ENCODE assay signal across 8 cellular contexts in genomic region chr1:40096977-40097782, GRCh38. TPM values are rescaled to one million over a fixed set of nuclear protein-coding genes. Genes with fewer than 3 reads are reported as not detected.
DNase-seq lines count a peak whose midpoint lies in the region; TF ChIP-seq lines count a peak whose summit lies in the region.

PPT1 (minus strand) TSS chr1:40097252; CDS start chr1:40097238, 14 bp downstream.

- H3K27ac Mint-ChIP-seq in H9: peak within 1 kb of the TSS; percentile 78 to 95 (median 79); a peak in 5 of 7 replicates
- H3K27ac Mint-ChIP-seq in T-helper 1 cell treated with Interleukin-12 subunit alpha and Interleukin-12 subunit beta and Interleukin-4 antibody, amounts not matched to agents 30 μg/mL and 1 μg/mL, for 36 hours: peak within 1 kb of the TSS; percentile 90

- peaks cover 6% of the 10 kb centered on the region; the same call in 1 of the 2 replicates for H3K79me2 ChIP-seq in H9 (ENCODE audit: insufficient read depth, low read length)

- H4K20me1 ChIP-seq in H9 (ENCODE audit: control insufficient read depth, insufficient read depth, insufficient read length): no peaks in the 10 kb centered on the region

- no CpG with 5 or more reads among the region's 51 CpGs for WGBS in H9 (ENCODE audit: extremely low coverage, insufficient read length, low lambda C conversion rate)
- WGBS in prostate gland: 0% methylated on average over 51 of the region's 51 CpGs

- H3K14ac ChIP-seq in H9 (ENCODE audit: insufficient read depth, low read length): peak within 1 kb of the TSS; percentile 83

- H3K4me3 ChIP-seq in left ventricle myocardium inferior: peak within 1 kb of the TSS; percentile 80
- H3K4me3 ChIP-seq in prostate gland: peak within 1 kb of the TSS; percentile 65 to 70

- H3K27ac ChIP-seq in H9 (ENCODE audit: insufficient read length, low read depth, low read length) (no peak within 1 kb of the TSS), left ventricle myocardium inferior (replicated peaks) (peak within 1 kb of the TSS; percentile 67), prostate gland (peak within 1 kb of the TSS; percentile 55 to 56)

- H3K18ac ChIP-seq in H9 (ENCODE audit: insufficient read length, low read depth, low read length): peak within 1 kb of the TSS; percentile 47

- H3K9me3 Mint-ChIP-seq in H9: no peaks in the 10 kb centered on the region; a peak in 2 of 5 replicates
- H3K9me3 Mint-ChIP-seq in T-helper 1 cell treated with Interleukin-12 subunit alpha and Interleukin-12 subunit beta and Interleukin-4 antibody, amounts not matched to agents 30 μg/mL and 1 μg/mL, for 36 hours: peaks cover under 1% of the 10 kb centered on the region

- no peak within 1 kb of the TSS for H4K91ac ChIP-seq in H9 (ENCODE audit: insufficient read length, low read depth, low read length)

- H3K36me3 ChIP-seq in left ventricle myocardium inferior (no peaks in the 10 kb centered on the region), prostate gland (no peaks in the 10 kb centered on the region)

- H3K4me1 ChIP-seq in H9 (ENCODE audit: insufficient read depth, low read length): peaks cover 2% of the 10 kb centered on the region; the same call in 1 of the 2 replicates
- H3K4me1 ChIP-seq in left ventricle myocardium inferior: peaks cover 22% of the 10 kb centered on the region
- H3K4me1 ChIP-seq in prostate gland (replicated peaks): no peaks in the 10 kb centered on the region

- TF ChIP-seq CTCF in H9 (conservative IDR thresholded peaks at IDR 0.05) (peak; percentile 23; the same call in 2 of the 3 replicates), left ventricle myocardium inferior (IDR thresholded peaks at IDR 0.05; ENCODE audit: borderline replicate concordance) (peak; percentile 22), prostate gland (IDR thresholded peaks at IDR 0.05) (peak in 1 of 4 experiments; percentile 27)

- H3K23ac ChIP-seq in H9 (ENCODE audit: insufficient read length, low read depth, low read length): no peak within 1 kb of the TSS

- no peak within 1 kb of the TSS for H2BK5ac ChIP-seq in H9 (ENCODE audit: insufficient read length, low read length)

- H3K56ac ChIP-seq in H9 (ENCODE audit: insufficient read length, low read depth, low read length): no peak within 1 kb of the TSS

- H3K79me1 ChIP-seq in H9 (ENCODE audit: insufficient read depth, low read depth, low read length, poor library complexity, severe bottlenecking): peaks cover 6% of the 10 kb centered on the region

- peak within 1 kb of the TSS; percentile 31 for H4K5ac ChIP-seq in H9 (ENCODE audit: insufficient read length, low read depth, low read length)

- DNase-seq in ELF-1 (ENCODE audit: low read depth, low spot score): peak; percentile 85
- peak; percentile 88 for DNase-seq in H9
- peak; percentile 96 for DNase-seq in NCI-H1092 treated with DMSO at 0.1 percent for 48 hours (lab: John Stamatoyannopoulos, UW)
- DNase-seq in amniotic epithelial cell (ENCODE audit: low read depth): peak; percentile 45
- peak; percentile 80 for DNase-seq in left ventricle myocardium inferior
- peak; percentile 75 for DNase-seq in prostate gland (ENCODE audit: low spot score)
- DNase-seq in ureter (ENCODE audit: low spot score): peak; percentile 74

- H4K8ac ChIP-seq in H9 (replicated peaks; ENCODE audit: insufficient read length, low read depth, low read length): no peak within 1 kb of the TSS

- H3K23me2 ChIP-seq in H9 (ENCODE audit: insufficient read length, low read depth, low read length, poor library complexity, severe bottlenecking): peaks cover 5% of the 10 kb centered on the region

- peak within 1 kb of the TSS; percentile 99 for H2AFZ ChIP-seq in H9 (ENCODE audit: low read length)

- peak within 1 kb of the TSS; percentile 91 for H3K9ac ChIP-seq in H9 (ENCODE audit: extremely low read depth, insufficient read length, low read length)

- peaks cover 19% of the 10 kb centered on the region for H3K27me3 Mint-ChIP-seq in H9 (ENCODE audit: low read depth)
- peaks cover 14% of the 10 kb centered on the region for H3K27me3 Mint-ChIP-seq in T-helper 1 cell treated with Interleukin-12 subunit alpha and Interleukin-12 subunit beta and Interleukin-4 antibody, amounts not matched to agents 30 μg/mL and 1 μg/mL, for 36 hours (ENCODE audit: low read depth)

- intact Hi-C loops in left ventricle myocardium inferior (cut with micrococcal nuclease) (no loop called here), prostate gland (cut with DNase I) (loop anchor here (10.0 kb wide), 1 partner anchor 68 kb away; the partner anchor contains the start of gene RLF)

- H3K4ac ChIP-seq in H9 (ENCODE audit: low read depth, low read length): no peak within 1 kb of the TSS

- peak within 1 kb of the TSS; percentile 92 for H3K4me3 Mint-ChIP-seq in H9
- H3K4me3 Mint-ChIP-seq in T-helper 1 cell treated with Interleukin-12 subunit alpha and Interleukin-12 subunit beta and Interleukin-4 antibody, amounts not matched to agents 30 μg/mL and 1 μg/mL, for 36 hours: peak within 1 kb of the TSS; percentile 93

- no peak within 1 kb of the TSS for H2BK20ac ChIP-seq in H9 (ENCODE audit: low read depth, low read length, poor library complexity, severe bottlenecking)

- no peak within 1 kb of the TSS for H2AK5ac ChIP-seq in H9 (ENCODE audit: insufficient read length, low read length)

- no peak within 1 kb of the TSS for H2BK15ac ChIP-seq in H9 (ENCODE audit: low read depth, low read length)

- H3K27me3 ChIP-seq in H9 (ENCODE audit: insufficient read depth, low read length): no peaks in the 10 kb centered on the region
- H3K27me3 ChIP-seq in left ventricle myocardium inferior (ENCODE audit: low read depth): peaks cover 5% of the 10 kb centered on the region
- H3K27me3 ChIP-seq in prostate gland (replicated peaks; ENCODE audit: insufficient read depth): no peaks in the 10 kb centered on the region

- TF ChIP-seq POLR2A in prostate gland (IDR thresholded peaks at IDR 0.05): peak; percentile 38

- H3K4me1 Mint-ChIP-seq in H9: peaks cover 6 to 16% of the 10 kb centered on the region in 2 experiments
- H3K4me1 Mint-ChIP-seq in T-helper 1 cell treated with Interleukin-12 subunit alpha and Interleukin-12 subunit beta and Interleukin-4 antibody, amounts not matched to agents 30 μg/mL and 1 μg/mL, for 36 hours (ENCODE audit: low read depth): peaks cover 25% of the 10 kb centered on the region

- no peak within 1 kb of the TSS for H3T11ph ChIP-seq in H9 (ENCODE audit: low read length)

- no peaks in the 10 kb centered on the region for H3K9me3 ChIP-seq in H9 (ENCODE audit: control insufficient read depth, low read depth, low read length)
- H3K9me3 ChIP-seq in left ventricle myocardium inferior (replicated peaks): no peaks in the 10 kb centered on the region
- no peaks in the 10 kb centered on the region for H3K9me3 ChIP-seq in prostate gland

- H2BK120ac ChIP-seq in H9 (ENCODE audit: low read depth, low read length, poor library complexity, severe bottlenecking): no peak within 1 kb of the TSS

- peak within 1 kb of the TSS; percentile 94 for H3K4me2 ChIP-seq in H9 (ENCODE audit: insufficient read depth, insufficient read length, low read length)

- H3K36me3 Mint-ChIP-seq in H9 (ENCODE audit: insufficient read depth in 1 of 3, low read depth in 3 of 3): peaks cover 5% of the 10 kb centered on the region in 3 experiments; a peak in 3 of 7 replicates
- peaks cover 20% of the 10 kb centered on the region for H3K36me3 Mint-ChIP-seq in T-helper 1 cell treated with Interleukin-12 subunit alpha and Interleukin-12 subunit beta and Interleukin-4 antibody, amounts not matched to agents 30 μg/mL and 1 μg/mL, for 36 hours (ENCODE audit: low read depth)

- H2BK12ac ChIP-seq in H9 (ENCODE audit: insufficient read length, low read depth, low read length): no peak within 1 kb of the TSS

RNA-seq across cellular contexts. Expression of gene PPT1, which starts in this region (rescaled TPM):
- total RNA-seq in H9 (2021) (104 and 109 TPM in 2 replicates), left ventricle myocardium inferior (37.7 TPM), prostate gland (100 to 1,000 TPM in 1 of 2 donors, 10 to 100 TPM in 1; 86.2 to 126 TPM), ureter (92.4 TPM)

Comparison
In these comparisons a context has a peak if more than half of its experiments do, and no peak if none do; other contexts are left out.
1. DNase-seq: peak in every context shown above with its lines; median percentile 96 in NCI-H1092 treated with DMSO at 0.1 percent for 48 hours; 88 in H9; 85 in ELF-1; 80 in left ventricle myocardium inferior; 75 in prostate gland; 74 in ureter; 45 in amniotic epithelial cell.